27 cellular contexts compared by ENCODE assay signal in the genomic region with DNA sequence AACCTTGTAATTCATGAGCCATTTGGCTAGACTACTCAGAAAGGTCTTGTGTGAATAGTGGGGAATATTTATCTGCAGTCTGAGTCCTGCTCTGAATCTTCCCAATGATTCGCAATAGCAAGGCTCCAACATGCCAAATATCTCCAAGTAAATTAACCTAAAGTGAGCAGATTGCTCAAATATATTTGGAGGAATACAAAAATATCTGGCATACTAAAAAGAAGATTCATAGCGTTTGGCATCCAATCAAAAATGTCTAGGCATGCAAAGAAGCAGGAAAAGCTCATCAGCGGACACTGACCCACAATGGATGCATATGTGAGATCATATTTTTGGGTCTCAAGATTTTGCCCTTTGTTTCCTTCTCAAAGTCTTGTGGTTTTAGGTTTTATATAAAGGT.
"Had no signal": no experiment of that assay in that cellular context is flagged by ENCODE, and none has a peak within 500 bp of the region (broad histone marks: within the 10 kb centered on the region; RNA-seq: fewer than 3 reads in every experiment).

No MANE protein-coding gene starts in this region.

- H3K4me3 ChIP-seq: MG63, SJCRH30 had no signal

- H3K9me3 ChIP-seq: MG63, SJCRH30 had no signal

- DNase-seq: IMR-90; Karpas-422; KG1; MG63; NCI-H1092; NCI-H1105 treated with DMSO at 0.1 percent for 48 hours; NCI-H1417 treated with DMSO at 0.1 percent for 48 hours; NCI-H146; NCI-H1694 treated with DMSO at 0.1 percent for 48 hours; NCI-H1930; NCI-H2081; NCI-H2107; NCI-H2227 treated with DMSO at 0.1 percent for 48 hours; NCI-H524; NCI-H526 treated with DMSO at 0.1 percent for 48 hours; NCI-H748 treated with DMSO at 0.1 percent for 48 hours; NK-92 treated with Interleukin-12 subunit alpha and Interleukin-12 subunit beta, amount 100 ng/mL, for 24 hours; PC-3; SHP77 treated with DMSO at 0.1 percent for 48 hours; SJCRH30; T-helper 1 cell had no signal

- H3K27me3 ChIP-seq: MG63, SJCRH30 had no signal

- ATAC-seq: HepG2, Panc1, PC-3, Right ventricle myocardium inferior, SK-N-SH treated with all-trans-retinoic acid at 6 μM for 48 hours had no signal

- H3K27ac ChIP-seq: HL-60, RWPE1, SJCRH30 had no signal

- H3K4me1 ChIP-seq: SJCRH30 had no signal

- H3K36me3 ChIP-seq: MG63, SJCRH30 had no signal
